In genomic region chr9:113562653-113563381, GRCh38 we compare ENCODE assay signal across 20 cellular contexts.
DNase-seq lines count a peak whose midpoint lies in the region; ATAC-seq and TF ChIP-seq lines count a peak whose summit lies in the region.
"Had no signal": no experiment of that assay in that cellular context is flagged by ENCODE, and none has a peak within 500 bp of the region (broad histone marks: within the 10 kb centered on the region; RNA-seq: fewer than 3 reads in every experiment).

No MANE protein-coding gene starts in this region.

- H3K36me3 Mint-ChIP-seq in central memory CD8-positive, alpha-beta T cell (ENCODE audit: insufficient read depth): peaks cover 9% of the 10 kb centered on the region
- H3K36me3 Mint-ChIP-seq in stimulated activated memory B cell treated with anti-CD40 and anti-IgM and Interleukin-4, amounts not matched to agents 10 μg/mL and 1 μg/mL and 100 μg/mL, for 72 hours: no peaks in the 10 kb centered on the region
- H3K36me3 Mint-ChIP-seq in activated CD4-positive, alpha-beta memory T cell treated with anti-CD3 and anti-CD28 coated beads, Interleukin-2, amount 10 ng/mL, durations not matched to agents 7 days and 5 days (ENCODE audit: low read depth): no peaks in the 10 kb centered on the region
- H3K36me3 Mint-ChIP-seq: activated naive CD8-positive, alpha-beta T cell had no signal

- no peak for TF ChIP-seq CTCF in RWPE2 (IDR thresholded peaks at IDR 0.05; ENCODE audit: poor library complexity, severe bottlenecking)

- H3K36me3 ChIP-seq in RWPE2 (ENCODE audit: low read depth): no peaks in the 10 kb centered on the region
- H3K36me3 ChIP-seq: neutrophil had no signal

- H3K4me1 Mint-ChIP-seq in central memory CD8-positive, alpha-beta T cell: peaks cover 66% of the 10 kb centered on the region
- peaks cover 20% of the 10 kb centered on the region for H3K4me1 Mint-ChIP-seq in stimulated activated memory B cell treated with anti-CD40 and anti-IgM and Interleukin-4, amounts not matched to agents 10 μg/mL and 1 μg/mL and 100 μg/mL, for 72 hours
- peaks cover 15% of the 10 kb centered on the region for H3K4me1 Mint-ChIP-seq in activated CD4-positive, alpha-beta memory T cell treated with anti-CD3 and anti-CD28 coated beads, Interleukin-2, amount 10 ng/mL, durations not matched to agents 7 days and 5 days

- intact Hi-C loops in left colon (cut with DNase I, micrococcal nuclease): no loop called here

- no peaks in the 10 kb centered on the region for H3K27me3 ChIP-seq in RWPE2 (ENCODE audit: insufficient read depth, poor library complexity, severe bottlenecking)
- H3K27me3 ChIP-seq: neutrophil, SJSA1 had no signal

- no peak overlapping the region for H3K27ac ChIP-seq in RWPE2 (ENCODE audit: poor library complexity, severe bottlenecking)
- H3K27ac ChIP-seq: neutrophil, SJSA1 had no signal

- H3K27ac Mint-ChIP-seq in central memory CD8-positive, alpha-beta T cell (ENCODE audit: low read depth): peak overlapping the region; percentile 19
- peak overlapping the region; percentile 47 for H3K27ac Mint-ChIP-seq in stimulated activated memory B cell treated with anti-CD40 and anti-IgM and Interleukin-4, amounts not matched to agents 10 μg/mL and 1 μg/mL and 100 μg/mL, for 72 hours
- H3K27ac Mint-ChIP-seq in activated CD4-positive, alpha-beta memory T cell treated with anti-CD3 and anti-CD28 coated beads, Interleukin-2, amount 10 ng/mL, durations not matched to agents 7 days and 5 days: no peak overlapping the region
- H3K27ac Mint-ChIP-seq: activated naive CD8-positive, alpha-beta T cell had no signal

- no peaks in the 10 kb centered on the region for H3K27me3 Mint-ChIP-seq in central memory CD8-positive, alpha-beta T cell
- peaks cover 17% of the 10 kb centered on the region for H3K27me3 Mint-ChIP-seq in stimulated activated memory B cell treated with anti-CD40 and anti-IgM and Interleukin-4, amounts not matched to agents 10 μg/mL and 1 μg/mL and 100 μg/mL, for 72 hours
- H3K27me3 Mint-ChIP-seq in activated CD4-positive, alpha-beta memory T cell treated with anti-CD3 and anti-CD28 coated beads, Interleukin-2, amount 10 ng/mL, durations not matched to agents 7 days and 5 days: no peaks in the 10 kb centered on the region
- H3K27me3 Mint-ChIP-seq: activated naive CD8-positive, alpha-beta T cell had no signal

- no peak overlapping the region for H3K4me3 ChIP-seq in RWPE2 (ENCODE audit: severe bottlenecking)
- H3K4me3 ChIP-seq: SJSA1 had no signal

- H3K4me1 ChIP-seq in RWPE2 (ENCODE audit: insufficient read depth, poor library complexity, severe bottlenecking): peaks cover 14% of the 10 kb centered on the region

- CTCF ChIA-PET in activated CD4-positive, alpha-beta memory T cell treated with anti-CD3 and anti-CD28 coated beads, Interleukin-2, amount 10 ng/mL, durations not matched to agents 7 days and 5 days (lab: Charles Lee): no interaction called here

- H3K9me3 Mint-ChIP-seq in central memory CD8-positive, alpha-beta T cell: no peaks in the 10 kb centered on the region
- no peaks in the 10 kb centered on the region for H3K9me3 Mint-ChIP-seq in stimulated activated memory B cell treated with anti-CD40 and anti-IgM and Interleukin-4, amounts not matched to agents 10 μg/mL and 1 μg/mL and 100 μg/mL, for 72 hours
- no peaks in the 10 kb centered on the region for H3K9me3 Mint-ChIP-seq in activated CD4-positive, alpha-beta memory T cell treated with anti-CD3 and anti-CD28 coated beads, Interleukin-2, amount 10 ng/mL, durations not matched to agents 7 days and 5 days

- H3K4me3 Mint-ChIP-seq in central memory CD8-positive, alpha-beta T cell: no peak overlapping the region
- H3K4me3 Mint-ChIP-seq in stimulated activated memory B cell treated with anti-CD40 and anti-IgM and Interleukin-4, amounts not matched to agents 10 μg/mL and 1 μg/mL and 100 μg/mL, for 72 hours: no peak overlapping the region
- no peak overlapping the region for H3K4me3 Mint-ChIP-seq in activated CD4-positive, alpha-beta memory T cell treated with anti-CD3 and anti-CD28 coated beads, Interleukin-2, amount 10 ng/mL, durations not matched to agents 7 days and 5 days
- H3K4me3 Mint-ChIP-seq: activated naive CD8-positive, alpha-beta T cell had no signal

- POLR2A ChIA-PET in activated CD4-positive, alpha-beta memory T cell treated with anti-CD3 and anti-CD28 coated beads, Interleukin-2, amount 10 ng/mL, durations not matched to agents 7 days and 5 days (lab: Charles Lee): no interaction called here

- ATAC-seq in RWPE2 (ENCODE audit: low read depth): no peak
- no peak for ATAC-seq in central memory CD8-positive, alpha-beta T cell (replicated peaks; ENCODE audit: extremely low read depth, poor library complexity, severe bottlenecking)
- ATAC-seq in left colon: no peak
- no peak for ATAC-seq in stimulated activated memory B cell treated with anti-CD40 and anti-IgM and Interleukin-4, amounts not matched to agents 10 μg/mL and 1 μg/mL and 100 μg/mL, for 72 hours

- peak; percentile 15 for DNase-seq in RWPE2 (ENCODE audit: low spot score)
- DNase-seq in central memory CD8-positive, alpha-beta T cell (ENCODE audit: low spot score in 2 of 2): no peak
- peak; percentile 7 to 21 for DNase-seq in left colon
- DNase-seq in midbrain (lab: John Stamatoyannopoulos, UW): no peak
- no peak for DNase-seq in activated CD4-positive, alpha-beta memory T cell treated with anti-CD3 and anti-CD28 coated beads, Interleukin-2, amount 10 ng/mL, durations not matched to agents 7 days and 5 days
- DNase-seq in DMS79 treated with DMSO at 0.1 percent for 48 hours (lab: John Stamatoyannopoulos, UW): no peak
- no peak for DNase-seq in DMS53 treated with DMSO at 0.1 percent for 48 hours (lab: John Stamatoyannopoulos, UW; ENCODE audit: unreplicated experiment)
- DNase-seq: activated CD4-positive, CD25-positive, alpha-beta regulatory T cell treated with anti-CD3 and anti-CD28 coated beads, Interleukin-2, amount 50 U/mL, for 72 hours; AML-193; effector CD4-positive, alpha-beta T cell; GDM1; KBM-7; mesendoderm; NCI-H2029 treated with DMSO at 0.1 percent for 48 hours; stimulated activated CD4-positive, alpha-beta T cell treated with anti-CD3 and anti-CD28 coated beads, Interleukin-1b, Interleukin-23, amount 100 ng/mL, for 48 hours; T1000 had no signal

- no peaks in the 10 kb centered on the region for H3K9me3 ChIP-seq in RWPE2 (ENCODE audit: severe bottlenecking)
- H3K9me3 ChIP-seq: neutrophil, SJSA1 had no signal

Comparison
In these comparisons a context has a peak if more than half of its experiments do, and no peak if none do; other contexts are left out.
1. DNase-seq: peak in RWPE2 (single experiment) and left colon (2 of 2); none in central memory CD8-positive, alpha-beta T cell (0 of 2), midbrain (single experiment), activated CD4-positive, alpha-beta memory T cell treated with anti-CD3 and anti-CD28 coated beads, Interleukin-2, amount 10 ng/mL, durations not matched to agents 7 days and 5 days (single experiment), DMS79 treated with DMSO at 0.1 percent for 48 hours (single experiment) and DMS53 treated with DMSO at 0.1 percent for 48 hours (single experiment).